Comparison of ENCODE assay signal across 18 cellular contexts in the genomic region with DNA sequence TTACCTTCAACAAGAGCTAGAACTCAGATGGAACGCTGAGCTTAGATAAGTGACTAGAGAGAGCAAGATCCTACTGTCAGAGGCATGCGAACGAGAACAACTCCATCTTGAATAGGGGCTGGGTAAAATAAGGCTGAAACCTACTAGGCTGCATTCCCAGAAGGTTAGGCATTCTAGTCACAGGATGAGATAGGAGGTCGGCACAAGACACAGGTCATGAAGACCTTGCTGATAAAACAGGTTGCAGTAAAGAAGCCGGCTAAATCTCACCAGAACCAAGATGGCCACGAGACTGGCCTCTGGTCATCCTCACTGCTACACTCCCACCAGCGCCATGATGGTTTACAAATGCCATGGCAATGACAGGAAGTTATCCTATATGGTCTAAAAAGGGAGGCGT. TPM values are rescaled to one million over a fixed set of nuclear protein-coding genes. Genes with fewer than 3 reads are reported as not detected.
A peak's percentile ranks its signal among the peaks of the same experiment; 100 is the strongest.
DNase-seq lines count a peak whose midpoint lies in the region; ATAC-seq, FAIRE-seq and TF ChIP-seq lines count a peak whose summit lies in the region.
"Had no signal": no experiment of that assay in that cellular context is flagged by ENCODE, and none has a peak within 500 bp of the region (broad histone marks: within the 10 kb centered on the region; RNA-seq: fewer than 3 reads in every experiment).

No MANE protein-coding gene starts in this region.

- no peak overlapping the region for H3K4me2 ChIP-seq in parathyroid adenoma (ENCODE audit: low read length)

- H3K27me3 ChIP-seq in left ventricle myocardium inferior (ENCODE audit: low read depth) (no peaks in the 10 kb centered on the region), parathyroid adenoma (ENCODE audit: control insufficient read depth, insufficient read depth, low read length) (no peaks in the 10 kb centered on the region)
- H3K27me3 ChIP-seq: MG63 had no signal

- H3K27ac ChIP-seq in left ventricle myocardium inferior (replicated peaks) (peak overlapping the region; percentile 57), parathyroid adenoma (peak overlapping the region; percentile 5)

- TF ChIP-seq CTCF in left ventricle myocardium inferior (IDR thresholded peaks at IDR 0.05; ENCODE audit: borderline replicate concordance): no peak
- TF ChIP-seq CTCF in parathyroid adenoma (IDR thresholded peaks at IDR 0.05): no peak

- H3K4me1 ChIP-seq in left ventricle myocardium inferior (peaks cover 16% of the 10 kb centered on the region), parathyroid adenoma (no peaks in the 10 kb centered on the region)

- DNase-seq in left ventricle myocardium inferior (no peak), Right ventricle myocardium inferior (ENCODE audit: missing footprints) (no peak), foreskin melanocyte (peak; percentile 41), urothelium cell line (ENCODE audit: low spot score) (no peak)
- DNase-seq: activated CD4-positive, alpha-beta T cell treated with anti-CD3 and anti-CD28 coated beads for 48 hours; activated naive CD8-positive, alpha-beta T cell treated with anti-CD3 and anti-CD28 coated beads, Interleukin-2, amount 10 ng/mL, durations not matched to agents 7 days and 5 days; cortex of kidney; midbrain; NCI-H2029 treated with DMSO at 0.1 percent for 48 hours; NCI-H82; posterior cingulate gyrus; stimulated activated CD4-positive, alpha-beta T cell treated with anti-CD3 and anti-CD28 coated beads, Interleukin-2, amount 100 ng/mL, for 48 hours had no signal

- H3K9ac ChIP-seq in parathyroid adenoma: no peak overlapping the region

- no peaks in the 10 kb centered on the region for H3K79me2 ChIP-seq in parathyroid adenoma

- intact Hi-C loops in left ventricle myocardium inferior (cut with micrococcal nuclease): no loop called here
- intact Hi-C loops in Right ventricle myocardium inferior (cut with DNase I): no loop called here

- peaks cover 3% of the 10 kb centered on the region for H3K36me3 ChIP-seq in left ventricle myocardium inferior
- H3K36me3 ChIP-seq in parathyroid adenoma (ENCODE audit: control insufficient read depth, insufficient read depth, low read length): no peaks in the 10 kb centered on the region
- H3K36me3 ChIP-seq: MG63 had no signal

- H2AFZ ChIP-seq in parathyroid adenoma: no peak overlapping the region

- peak; percentile 82 for FAIRE-seq in urothelium cell line (lab: Jason Lieb, UNC)
- FAIRE-seq: GM12892 had no signal

- H3K9me3 ChIP-seq in left ventricle myocardium inferior (replicated peaks) (peaks cover 8% of the 10 kb centered on the region), parathyroid adenoma (ENCODE audit: control insufficient read depth, low read length) (no peaks in the 10 kb centered on the region)
- H3K9me3 ChIP-seq: MG63 had no signal

- H3K4me3 ChIP-seq in left ventricle myocardium inferior (no peak overlapping the region), parathyroid adenoma (ENCODE audit: low read depth, low read length) (no peak overlapping the region)
- H3K4me3 ChIP-seq: MG63 had no signal

- ATAC-seq in Right ventricle myocardium inferior (no peak), GM21619 (IDR thresholded peaks at IDR 0.05; ENCODE audit: unreplicated experiment) (no peak), HG02678 (IDR thresholded peaks at IDR 0.05; ENCODE audit: unreplicated experiment) (no peak), HG03460 (IDR thresholded peaks at IDR 0.05; ENCODE audit: unreplicated experiment) (no peak)

RNA-seq across cellular contexts. Expression of a gene that starts 59.6 kb away (rescaled TPM):
- 16.5 TPM for total RNA-seq in left ventricle myocardium inferior
- total RNA-seq in Right ventricle myocardium inferior: 19.6 TPM
